In genomic region chr13:50691682-50692263, GRCh38 we compare ENCODE assay signal across 18 cellular contexts.
A peak's percentile ranks its signal among the peaks of the same experiment; 100 is the strongest.
DNase-seq lines count a peak whose midpoint lies in the region; ATAC-seq and TF ChIP-seq lines count a peak whose summit lies in the region.
"Had no signal": no experiment of that assay in that cellular context is flagged by ENCODE, and none has a peak within 500 bp of the region (broad histone marks: within the 10 kb centered on the region; RNA-seq: fewer than 3 reads in every experiment).

No MANE protein-coding gene starts in this region.

- 49 to 52% methylated on average over 7 of the region's 7 CpGs for WGBS in tibial nerve, 2 donors

- H3K27ac Mint-ChIP-seq in activated naive CD8-positive, alpha-beta T cell treated with anti-CD3 and anti-CD28 coated beads, Interleukin-2, amount 50 U/mL, for 24 hours: no peak overlapping the region
- H3K27ac Mint-ChIP-seq in activated naive CD8-positive, alpha-beta T cell treated with anti-CD3 and anti-CD28 coated beads for 36 hours: no peak overlapping the region
- H3K27ac Mint-ChIP-seq: activated naive CD4-positive, alpha-beta T cell treated with anti-CD3 and anti-CD28 coated beads, Interleukin-2, amount 50 U/mL, for 72 hours had no signal

- H3K27me3 ChIP-seq in foreskin keratinocyte (no peaks in the 10 kb centered on the region), tibial nerve (no peaks in the 10 kb centered on the region)
- H3K27me3 ChIP-seq: pancreas, SJCRH30, testis had no signal

- no peak for TF ChIP-seq CTCF in foreskin keratinocyte (conservative IDR thresholded peaks at IDR 0.05)
- TF ChIP-seq CTCF in tibial nerve (IDR thresholded peaks at IDR 0.05): no peak

- no peaks in the 10 kb centered on the region for H3K36me3 Mint-ChIP-seq in activated naive CD8-positive, alpha-beta T cell treated with anti-CD3 and anti-CD28 coated beads, Interleukin-2, amount 50 U/mL, for 24 hours (ENCODE audit: low read depth)
- no peaks in the 10 kb centered on the region for H3K36me3 Mint-ChIP-seq in activated naive CD8-positive, alpha-beta T cell treated with anti-CD3 and anti-CD28 coated beads for 36 hours
- H3K36me3 Mint-ChIP-seq: activated naive CD4-positive, alpha-beta T cell treated with anti-CD3 and anti-CD28 coated beads, Interleukin-2, amount 50 U/mL, for 72 hours had no signal

- H3K9me3 ChIP-seq in tibial nerve: no peaks in the 10 kb centered on the region
- H3K9me3 ChIP-seq: pancreas, SJCRH30, testis had no signal

- H3K36me3 ChIP-seq in tibial nerve: no peaks in the 10 kb centered on the region
- H3K36me3 ChIP-seq: pancreas, SJCRH30 had no signal

- no peaks in the 10 kb centered on the region for H3K9me3 Mint-ChIP-seq in activated naive CD8-positive, alpha-beta T cell treated with anti-CD3 and anti-CD28 coated beads, Interleukin-2, amount 50 U/mL, for 24 hours
- no peaks in the 10 kb centered on the region for H3K9me3 Mint-ChIP-seq in activated naive CD8-positive, alpha-beta T cell treated with anti-CD3 and anti-CD28 coated beads for 36 hours
- H3K9me3 Mint-ChIP-seq: activated naive CD4-positive, alpha-beta T cell treated with anti-CD3 and anti-CD28 coated beads, Interleukin-2, amount 50 U/mL, for 72 hours had no signal

- TF ChIP-seq POLR2A in tibial nerve (IDR thresholded peaks at IDR 0.05): no peak

- H3K4me1 ChIP-seq in foreskin keratinocyte (no peaks in the 10 kb centered on the region), tibial nerve (peaks cover 0 to 73% (median 38%) of the 10 kb centered on the region in 4 donors)
- H3K4me1 ChIP-seq: pancreas, SJCRH30 had no signal

- DNase-seq in activated naive CD8-positive, alpha-beta T cell treated with anti-CD3 and anti-CD28 coated beads, Interleukin-2, amount 50 U/mL, for 24 hours: no peak
- no peak for DNase-seq in activated naive CD8-positive, alpha-beta T cell treated with anti-CD3 and anti-CD28 coated beads for 36 hours
- DNase-seq in RPMI7951 (ENCODE audit: low read depth) (peak; percentile 73), foreskin keratinocyte (no peak), tibial nerve (ENCODE audit: low spot score in 2 of 2) (no peak)
- DNase-seq: COR-L47, hypothalamus, mammary epithelial cell, NCI-H1436 treated with DMSO at 0.1 percent for 48 hours, NCI-H526 treated with DMSO at 0.1 percent for 48 hours, pancreas, SJCRH30, testis had no signal

- H3K27me3 Mint-ChIP-seq in activated naive CD8-positive, alpha-beta T cell treated with anti-CD3 and anti-CD28 coated beads, Interleukin-2, amount 50 U/mL, for 24 hours: no peaks in the 10 kb centered on the region
- no peaks in the 10 kb centered on the region for H3K27me3 Mint-ChIP-seq in activated naive CD8-positive, alpha-beta T cell treated with anti-CD3 and anti-CD28 coated beads for 36 hours

- no peak for TF ChIP-seq EP300 in tibial nerve (IDR thresholded peaks at IDR 0.05)

- H3K4me3 ChIP-seq in tibial nerve: no peak overlapping the region
- H3K4me3 ChIP-seq: pancreas, SJCRH30, testis had no signal

- H3K27ac ChIP-seq in foreskin keratinocyte: no peak overlapping the region
- peak overlapping the region; percentile 29 to 87 (median 64) for H3K27ac ChIP-seq in tibial nerve
- H3K27ac ChIP-seq: pancreas, SJCRH30 had no signal

- H3K4me3 Mint-ChIP-seq in activated naive CD8-positive, alpha-beta T cell treated with anti-CD3 and anti-CD28 coated beads, Interleukin-2, amount 50 U/mL, for 24 hours: no peak overlapping the region
- H3K4me3 Mint-ChIP-seq in activated naive CD8-positive, alpha-beta T cell treated with anti-CD3 and anti-CD28 coated beads for 36 hours: no peak overlapping the region

- ATAC-seq in activated naive CD8-positive, alpha-beta T cell treated with anti-CD3 and anti-CD28 coated beads, Interleukin-2, amount 50 U/mL, for 24 hours: peak; percentile 69
- ATAC-seq in foreskin keratinocyte (peak; percentile 24), GM18868 (IDR thresholded peaks at IDR 0.05; ENCODE audit: unreplicated experiment) (no peak), HG03354 (IDR thresholded peaks at IDR 0.05; ENCODE audit: poor library complexity, severe bottlenecking, unreplicated experiment) (no peak), GM19467 (IDR thresholded peaks at IDR 0.05; ENCODE audit: unreplicated experiment) (no peak)
- ATAC-seq: activated naive CD4-positive, alpha-beta T cell treated with anti-CD3 and anti-CD28 coated beads, Interleukin-2, amount 50 U/mL, for 72 hours; esophagus mucosa; pancreas had no signal

- peaks cover 3% of the 10 kb centered on the region for H3K4me1 Mint-ChIP-seq in activated naive CD8-positive, alpha-beta T cell treated with anti-CD3 and anti-CD28 coated beads, Interleukin-2, amount 50 U/mL, for 24 hours
- no peaks in the 10 kb centered on the region for H3K4me1 Mint-ChIP-seq in activated naive CD8-positive, alpha-beta T cell treated with anti-CD3 and anti-CD28 coated beads for 36 hours

Comparison
In these comparisons a context has a peak if more than half of its experiments do, and no peak if none do; other contexts are left out.
1. ATAC-seq: peak in activated naive CD8-positive, alpha-beta T cell treated with anti-CD3 and anti-CD28 coated beads, Interleukin-2, amount 50 U/mL, for 24 hours (single experiment) and foreskin keratinocyte (single experiment); none in GM18868 (single experiment), HG03354 (single experiment) and GM19467 (single experiment).